1 cellular context compared by ENCODE assay signal in genomic region chr16:57479043-57479421, GRCh38.
TF ChIP-seq lines count a peak whose summit lies in the region.

No MANE protein-coding gene starts in this region.

TF ChIP-seq in K562, 482 proteins besides CTCF, POLR2A, EP300 and RAD21:
- TF ChIP-seq, protein P1, sequence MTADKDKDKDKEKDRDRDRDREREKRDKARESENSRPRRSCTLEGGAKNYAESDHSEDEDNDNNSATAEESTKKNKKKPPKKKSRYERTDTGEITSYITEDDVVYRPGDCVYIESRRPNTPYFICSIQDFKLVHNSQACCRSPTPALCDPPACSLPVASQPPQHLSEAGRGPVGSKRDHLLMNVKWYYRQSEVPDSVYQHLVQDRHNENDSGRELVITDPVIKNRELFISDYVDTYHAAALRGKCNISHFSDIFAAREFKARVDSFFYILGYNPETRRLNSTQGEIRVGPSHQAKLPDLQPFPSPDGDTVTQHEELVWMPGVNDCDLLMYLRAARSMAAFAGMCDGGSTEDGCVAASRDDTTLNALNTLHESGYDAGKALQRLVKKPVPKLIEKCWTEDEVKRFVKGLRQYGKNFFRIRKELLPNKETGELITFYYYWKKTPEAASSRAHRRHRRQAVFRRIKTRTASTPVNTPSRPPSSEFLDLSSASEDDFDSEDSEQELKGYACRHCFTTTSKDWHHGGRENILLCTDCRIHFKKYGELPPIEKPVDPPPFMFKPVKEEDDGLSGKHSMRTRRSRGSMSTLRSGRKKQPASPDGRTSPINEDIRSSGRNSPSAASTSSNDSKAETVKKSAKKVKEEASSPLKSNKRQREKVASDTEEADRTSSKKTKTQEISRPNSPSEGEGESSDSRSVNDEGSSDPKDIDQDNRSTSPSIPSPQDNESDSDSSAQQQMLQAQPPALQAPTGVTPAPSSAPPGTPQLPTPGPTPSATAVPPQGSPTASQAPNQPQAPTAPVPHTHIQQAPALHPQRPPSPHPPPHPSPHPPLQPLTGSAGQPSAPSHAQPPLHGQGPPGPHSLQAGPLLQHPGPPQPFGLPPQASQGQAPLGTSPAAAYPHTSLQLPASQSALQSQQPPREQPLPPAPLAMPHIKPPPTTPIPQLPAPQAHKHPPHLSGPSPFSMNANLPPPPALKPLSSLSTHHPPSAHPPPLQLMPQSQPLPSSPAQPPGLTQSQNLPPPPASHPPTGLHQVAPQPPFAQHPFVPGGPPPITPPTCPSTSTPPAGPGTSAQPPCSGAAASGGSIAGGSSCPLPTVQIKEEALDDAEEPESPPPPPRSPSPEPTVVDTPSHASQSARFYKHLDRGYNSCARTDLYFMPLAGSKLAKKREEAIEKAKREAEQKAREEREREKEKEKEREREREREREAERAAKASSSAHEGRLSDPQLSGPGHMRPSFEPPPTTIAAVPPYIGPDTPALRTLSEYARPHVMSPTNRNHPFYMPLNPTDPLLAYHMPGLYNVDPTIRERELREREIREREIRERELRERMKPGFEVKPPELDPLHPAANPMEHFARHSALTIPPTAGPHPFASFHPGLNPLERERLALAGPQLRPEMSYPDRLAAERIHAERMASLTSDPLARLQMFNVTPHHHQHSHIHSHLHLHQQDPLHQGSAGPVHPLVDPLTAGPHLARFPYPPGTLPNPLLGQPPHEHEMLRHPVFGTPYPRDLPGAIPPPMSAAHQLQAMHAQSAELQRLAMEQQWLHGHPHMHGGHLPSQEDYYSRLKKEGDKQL (CRISPR knock-in tag; IDR thresholded peaks at IDR 0.05; ENCODE audit: borderline replicate concordance) = no peak
- TF ChIP-seq RBFOX2 (IDR thresholded peaks at IDR 0.05; ENCODE audit: low read depth, low read length) (peak; percentile 14; the same call in 1 of the 2 replicates), HNRNPL (IDR thresholded peaks at IDR 0.05; ENCODE audit: low read depth, low read length) (peak; percentile 68; the same call in 1 of the 2 replicates)
